ENCODE assay signal across 19 cellular contexts in the genomic region with DNA sequence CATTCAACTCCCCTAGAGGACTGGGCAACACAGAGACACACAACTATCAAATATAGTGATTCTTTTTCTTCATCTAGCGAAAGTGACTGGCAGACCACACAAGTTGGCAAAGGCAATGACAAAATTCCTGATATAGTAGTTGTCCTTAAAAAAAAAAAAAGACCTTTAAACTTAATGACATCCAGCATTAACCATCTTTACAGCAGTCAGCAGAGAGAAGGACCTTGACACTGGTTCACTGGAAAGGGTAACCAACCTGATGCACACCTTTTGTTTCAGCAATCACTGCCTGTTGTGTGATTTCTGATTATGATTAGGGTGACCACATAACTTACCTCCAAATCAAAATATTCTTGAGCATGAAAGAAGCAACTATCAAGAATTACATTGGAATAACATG. TPM values are rescaled to one million over a fixed set of nuclear protein-coding genes. Genes with fewer than 3 reads are reported as not detected.
DNase-seq lines count a peak whose midpoint lies in the region; ATAC-seq, FAIRE-seq and TF ChIP-seq lines count a peak whose summit lies in the region.
"Had no signal": no experiment of that assay in that cellular context is flagged by ENCODE, and none has a peak within 500 bp of the region (broad histone marks: within the 10 kb centered on the region; RNA-seq: fewer than 3 reads in every experiment).

No MANE protein-coding gene starts in this region.

- H3K9me3 Mint-ChIP-seq in T-helper 1 cell treated with Interleukin-12 subunit alpha and Interleukin-12 subunit beta and Interleukin-4 antibody, amounts not matched to agents 30 μg/mL and 1 μg/mL, for 36 hours, result no peaks in the 10 kb centered on the region
- H3K9me3 Mint-ChIP-seq in MCF 10A (ENCODE audit: unreplicated experiment), result no peaks in the 10 kb centered on the region
- H3K9me3 Mint-ChIP-seq: activated B cell treated with CpG ODN at 0.5 μM for 24 hours; CD4-positive, alpha-beta memory T cell; neural progenitor cell had no signal

- H3K36me3 ChIP-seq in pancreas (no peaks in the 10 kb centered on the region), upper lobe of left lung (no peaks in the 10 kb centered on the region)
- H3K36me3 ChIP-seq: neural progenitor cell had no signal

- H3K4me1 ChIP-seq in pancreas (peaks cover 3 to 16% (median 15%) of the 10 kb centered on the region in 3 donors), upper lobe of left lung (peaks cover 18 to 42% (median 31%) of the 10 kb centered on the region in 4 donors)

- no peaks in the 10 kb centered on the region for H3K27me3 ChIP-seq in pancreas
- peaks cover 0 to 12% (median 0%) of the 10 kb centered on the region in 4 donors for H3K27me3 ChIP-seq in upper lobe of left lung

- peak overlapping the region; percentile 29 for H3K4me3 Mint-ChIP-seq in T-helper 1 cell treated with Interleukin-12 subunit alpha and Interleukin-12 subunit beta and Interleukin-4 antibody, amounts not matched to agents 30 μg/mL and 1 μg/mL, for 36 hours
- H3K4me3 Mint-ChIP-seq in MCF 10A (ENCODE audit: unreplicated experiment), result no peak overlapping the region
- H3K4me3 Mint-ChIP-seq: activated B cell treated with CpG ODN at 0.5 μM for 24 hours had no signal

- H3K27me3 Mint-ChIP-seq in T-helper 1 cell treated with Interleukin-12 subunit alpha and Interleukin-12 subunit beta and Interleukin-4 antibody, amounts not matched to agents 30 μg/mL and 1 μg/mL, for 36 hours (ENCODE audit: low read depth), result peaks cover 50% of the 10 kb centered on the region
- H3K27me3 Mint-ChIP-seq in MCF 10A (ENCODE audit: insufficient read depth, unreplicated experiment), result no peaks in the 10 kb centered on the region

- H3K9me3 ChIP-seq in pancreas (no peaks in the 10 kb centered on the region), upper lobe of left lung (no peaks in the 10 kb centered on the region)

- POLR2A ChIA-PET in MCF 10A (lab: Yijun Ruan, JAX), result interaction anchor here (0.6 kb wide), 1 partner anchor 87 kb away, joined by 3 read pairs; no protein-coding TSS in a partner anchor

- no peak for TF ChIP-seq POLR2A in upper lobe of left lung (IDR thresholded peaks at IDR 0.05)

- TF ChIP-seq CTCF in epithelial cell of proximal tubule (conservative IDR thresholded peaks at IDR 0.05; ENCODE audit: low read depth, low read length), result no peak
- no peak for TF ChIP-seq CTCF in pancreas (IDR thresholded peaks at IDR 0.05)
- no peak for TF ChIP-seq CTCF in upper lobe of left lung (IDR thresholded peaks at IDR 0.05)
- no peak for TF ChIP-seq CTCF in MCF 10A (IDR thresholded peaks at IDR 0.05; ENCODE audit: unreplicated experiment)

- TF ChIP-seq EP300 in upper lobe of left lung (IDR thresholded peaks at IDR 0.05), result no peak

- intact Hi-C loops in pancreas (cut with DNase I) (no loop called here), MCF 10A (cut with micrococcal nuclease) (loop anchor here (5.0 kb wide), 1 partner anchor 105 kb away; no protein-coding TSS in a partner anchor)

- peak overlapping the region; percentile 43 to 75 (median 60) for H3K27ac ChIP-seq in pancreas
- H3K27ac ChIP-seq in upper lobe of left lung, result peak overlapping the region in 3 of 4 donors; percentile 26 to 93 (median 48)
- H3K27ac ChIP-seq: neural progenitor cell had no signal

- H3K27ac Mint-ChIP-seq in T-helper 1 cell treated with Interleukin-12 subunit alpha and Interleukin-12 subunit beta and Interleukin-4 antibody, amounts not matched to agents 30 μg/mL and 1 μg/mL, for 36 hours, result no peak overlapping the region
- no peak overlapping the region for H3K27ac Mint-ChIP-seq in MCF 10A (ENCODE audit: low read depth, unreplicated experiment)
- H3K27ac Mint-ChIP-seq: activated B cell treated with CpG ODN at 0.5 μM for 24 hours; CD4-positive, alpha-beta memory T cell; neural progenitor cell had no signal

- DNase-seq in T-helper 1 cell, result no peak
- no peak for DNase-seq in epithelial cell of proximal tubule (ENCODE audit: low read depth)
- DNase-seq in pancreas, result no peak
- no peak for DNase-seq in upper lobe of left lung
- no peak for DNase-seq in MCF 10A (ENCODE audit: unreplicated experiment)
- no peak for DNase-seq in CD1c-positive myeloid dendritic cell (ENCODE audit: extremely low spot score)
- no peak for DNase-seq in Kasumi-1 (lab: John Stamatoyannopoulos, UW)
- DNase-seq: 8988T; activated B cell treated with CpG ODN at 0.5 μM for 24 hours; CD4-positive, alpha-beta memory T cell; glutamatergic neuron; MV-4-11; stimulated activated CD4-positive, alpha-beta T cell treated with anti-CD3 and anti-CD28 coated beads, Interleukin-4, amount 100 ng/mL, for 4 hours; trophoblast cell had no signal

- FAIRE-seq in pancreas (lab: Jason Lieb, UNC), result no peak
- FAIRE-seq: colon had no signal

- no peak for ATAC-seq in pancreas
- ATAC-seq in upper lobe of left lung (ENCODE audit: low FRiP score in 2 of 2), result no peak
- ATAC-seq: esophagus mucosa, sciatic nerve had no signal

- no TSS peak for BruUV-seq in MCF 10A (replicated peaks; lab: Mats Ljungman, UMichigan)

- CTCF ChIA-PET in MCF 10A (lab: Yijun Ruan, JAX), result interaction anchor here (0.6 to 1.4 kb wide), 2 partner anchors 136 to 162 kb away, joined by 3 read pairs; no protein-coding TSS in a partner anchor

- peaks cover 4% of the 10 kb centered on the region for H3K4me1 Mint-ChIP-seq in T-helper 1 cell treated with Interleukin-12 subunit alpha and Interleukin-12 subunit beta and Interleukin-4 antibody, amounts not matched to agents 30 μg/mL and 1 μg/mL, for 36 hours (ENCODE audit: low read depth)
- peaks cover 15% of the 10 kb centered on the region for H3K4me1 Mint-ChIP-seq in MCF 10A (ENCODE audit: insufficient read depth, unreplicated experiment)

- H3K4me3 ChIP-seq in epithelial cell of proximal tubule (ENCODE audit: low read depth, low read length) (peak overlapping the region; percentile 1), pancreas (peak overlapping the region in 2 of 4 donors; percentile 22 to 27), upper lobe of left lung (no peak overlapping the region)
- H3K4me3 ChIP-seq: neural progenitor cell had no signal

- no peaks in the 10 kb centered on the region for H3K36me3 Mint-ChIP-seq in T-helper 1 cell treated with Interleukin-12 subunit alpha and Interleukin-12 subunit beta and Interleukin-4 antibody, amounts not matched to agents 30 μg/mL and 1 μg/mL, for 36 hours (ENCODE audit: low read depth)
- no peaks in the 10 kb centered on the region for H3K36me3 Mint-ChIP-seq in MCF 10A (ENCODE audit: insufficient read depth, unreplicated experiment)
- H3K36me3 Mint-ChIP-seq: CD4-positive, alpha-beta memory T cell had no signal

- 50 to 52% methylated on average over 1 of the region's 1 CpG for WGBS in pancreas, 2 donors
- 89 to 90% methylated on average over 1 of the region's 1 CpG for WGBS in upper lobe of left lung, 2 donors

RNA-seq across cellular contexts. Expression of a gene that starts 1.7 kb away (rescaled TPM):
- 10.3 and 12.4 TPM in 2 replicates for total RNA-seq in epithelial cell of proximal tubule
- 10 to 100 TPM; 14.3 to 24.2 (median 18.6) TPM for total RNA-seq in pancreas
- 10 to 100 TPM in 1 of 2 donors, 1 to 10 TPM in 1; 7.6 to 21.3 TPM for polyA plus RNA-seq in pancreas
- 10 to 100 TPM in 2 of 6 donors, 1 to 10 TPM in 4; 2.1 to 14.3 (median 7.5) TPM for total RNA-seq in upper lobe of left lung
- total RNA-seq in MCF 10A (2022), result 3.9 and 4.8 TPM in 2 replicates
- total RNA-seq: CD4-positive, alpha-beta memory T cell had no signal
- polyA plus RNA-seq: CD4-positive, alpha-beta memory T cell had no signal
